Comparison of ENCODE assay signal across 8 cellular contexts in the genomic region with DNA sequence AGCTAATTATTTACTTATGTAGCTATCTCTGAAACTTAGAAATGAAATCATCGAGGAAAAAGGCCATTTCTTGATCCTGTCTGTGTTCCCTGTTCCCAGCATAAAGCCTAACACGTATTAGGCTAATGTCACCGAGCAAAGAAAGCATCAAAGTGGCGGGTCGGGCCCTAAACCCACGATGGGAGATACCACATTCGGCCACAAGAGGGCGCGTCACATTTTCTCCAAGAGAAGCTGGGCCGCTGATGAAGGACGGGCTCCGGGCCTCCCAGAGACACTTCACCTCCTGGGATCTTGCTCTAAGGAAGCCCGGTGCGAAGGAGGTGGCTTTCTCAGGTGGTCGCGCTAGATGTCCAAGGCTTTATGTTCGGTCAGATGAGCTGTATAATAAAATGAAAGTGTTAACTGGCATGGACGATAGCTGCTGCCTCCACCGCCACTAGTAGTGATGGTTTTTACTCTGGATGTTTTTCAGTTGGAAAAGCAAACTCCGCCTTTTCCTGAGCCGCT. TPM values are rescaled to one million over a fixed set of nuclear protein-coding genes. Genes with fewer than 3 reads are reported as not detected.
DNase-seq lines count a peak whose midpoint lies in the region; ATAC-seq, FAIRE-seq and TF ChIP-seq lines count a peak whose summit lies in the region.

No MANE protein-coding gene starts in this region.

- peaks cover 14 to 44% (median 26%) of the 10 kb centered on the region in 6 donors for H3K4me1 ChIP-seq in spleen

- H3K36me3 ChIP-seq in spleen, result peaks cover 0 to 36% (median 16%) of the 10 kb centered on the region in 6 donors

- H3K27ac Mint-ChIP-seq in activated B cell treated with CpG ODN at 0.5 μM for 24 hours, result peak overlapping the region; percentile 94

- TF ChIP-seq CTCF in activated B cell treated with CpG ODN at 0.5 μM for 24 hours (IDR thresholded peaks at IDR 0.05), result peak; percentile 51
- TF ChIP-seq CTCF in spleen (IDR thresholded peaks at IDR 0.05 in 8 of 11, conservative IDR thresholded peaks at IDR 0.05 in 3 of 11), result peak; percentile 81 to 98 (median 96)

- H3K9me3 ChIP-seq in spleen, result no peaks in the 10 kb centered on the region

- no peak for TF ChIP-seq POLR2A in spleen (IDR thresholded peaks at IDR 0.05)

- intact Hi-C loops in activated B cell treated with CpG ODN at 0.5 μM for 24 hours (cut with micrococcal nuclease) (loop anchor here (1.0 to 10.0 kb wide), 9 partner anchors 23 to 419 kb away; a partner anchor contains a TSS), spleen (cut with DNase I; ENCODE audit: low total_unique reads) (no loop called here)

- peaks cover 26% of the 10 kb centered on the region for H3K4me1 Mint-ChIP-seq in activated B cell treated with CpG ODN at 0.5 μM for 24 hours

- CTCF ChIA-PET in activated B cell treated with CpG ODN at 0.5 μM for 24 hours (lab: Charles Lee), result interaction anchor here (0.6 to 3.1 kb wide), 39 partner anchors 10 to 660 kb away, joined by 3 to 37 read pairs (median 4); a partner anchor contains a TSS

- ATAC-seq in HG02840 (IDR thresholded peaks at IDR 0.05; ENCODE audit: low FRiP score, unreplicated experiment) (peak; percentile 33), activated B cell treated with CpG ODN at 0.5 μM for 24 hours (ENCODE audit: low read depth) (peak; percentile 40), HG03521 (IDR thresholded peaks at IDR 0.05; ENCODE audit: unreplicated experiment) (no peak)

- peak overlapping the region; percentile 78 to 98 (median 89) for H3K4me3 ChIP-seq in spleen

- H3K27ac ChIP-seq in spleen, result peak overlapping the region; percentile 73 to 90 (median 82)

- no peaks in the 10 kb centered on the region for H3K27me3 ChIP-seq in spleen (replicated peaks in 1 of 7)

- POLR2A ChIA-PET in activated B cell treated with CpG ODN at 0.5 μM for 24 hours (lab: Charles Lee), result interaction anchor here (0.9 to 2.8 kb wide), 8 partner anchors 36 to 306 kb away, joined by 3 to 18 read pairs (median 4); a partner anchor contains a TSS

- no peaks in the 10 kb centered on the region for H3K9me3 Mint-ChIP-seq in activated B cell treated with CpG ODN at 0.5 μM for 24 hours

- 0 to 1% (median 0%) methylated on average over 19 to 21 of the region's 21 CpGs for WGBS in spleen, 5 donors

- DNase-seq in DMS 273 (lab: John Stamatoyannopoulos, UW; ENCODE audit: unreplicated experiment) (peak; percentile 96), NCI-H2196 treated with DMSO at 0.1 percent for 48 hours (lab: John Stamatoyannopoulos, UW; ENCODE audit: unreplicated experiment) (peak; percentile 62), activated B cell treated with CpG ODN at 0.5 μM for 24 hours (peak; percentile 88), spleen (peak; percentile 96)
- DNase-seq in central memory CD4-positive, alpha-beta T cell, result peak; percentile 80

- no peaks in the 10 kb centered on the region for H3K27me3 Mint-ChIP-seq in activated B cell treated with CpG ODN at 0.5 μM for 24 hours

- H3K4me3 Mint-ChIP-seq in activated B cell treated with CpG ODN at 0.5 μM for 24 hours, result peak overlapping the region; percentile 96

- peak; percentile 24 for FAIRE-seq in islet of Langerhans (lab: Jason Lieb, UNC)

- peaks cover 23% of the 10 kb centered on the region for H3K36me3 Mint-ChIP-seq in activated B cell treated with CpG ODN at 0.5 μM for 24 hours (ENCODE audit: low read depth)

RNA-seq across cellular contexts. Expression of a gene that starts 0.9 kb away (rescaled TPM):
- 15.9 and 16.2 TPM in 2 replicates for total RNA-seq in activated B cell treated with CpG ODN at 0.5 μM for 24 hours
- total RNA-seq in spleen, result 10 to 100 TPM; 22.9 to 41.5 (median 26.1) TPM
- 10 to 100 TPM in 1 of 3 donors, 1 to 10 TPM in 2; 8.7 to 16.9 (median 9.5) TPM for polyA plus RNA-seq in spleen

RNA-seq across cellular contexts. Expression of a gene that starts 35.7 kb away (rescaled TPM):
- total RNA-seq in activated B cell treated with CpG ODN at 0.5 μM for 24 hours, result 4.7 and 4.9 TPM in 2 replicates
- total RNA-seq in spleen, result 1 to 10 TPM; 1.2 to 7.5 (median 4.1) TPM
- 1 to 10 TPM; 1.1 to 1.9 (median 1.1) TPM for polyA plus RNA-seq in spleen

RNA-seq across cellular contexts. Expression of a gene that starts 38.4 kb away (rescaled TPM):
- total RNA-seq in activated B cell treated with CpG ODN at 0.5 μM for 24 hours (7.7 and 9.8 TPM in 2 replicates), spleen (10 to 100 TPM; 22.7 to 52.3 (median 41.1) TPM)
- polyA plus RNA-seq in spleen, result 10 to 100 TPM in 1 of 3 donors, 1 to 10 TPM in 2; 5.5 to 16.6 (median 8.1) TPM

RNA-seq across cellular contexts. Expression of a gene that starts 56.2 kb away (rescaled TPM):
- total RNA-seq in activated B cell treated with CpG ODN at 0.5 μM for 24 hours (300 and 313 TPM in 2 replicates), spleen (100 to 1,000 TPM in 4 of 7 donors, 10 to 100 TPM in 3; 54.1 to 136 (median 112) TPM)
- polyA plus RNA-seq in spleen, result 100 to 1,000 TPM in 1 of 3 donors, 10 to 100 TPM in 2; 30.0 to 105 (median 40.9) TPM
